Comparison of ENCODE assay signal across 1 cellular context in the genomic region with DNA sequence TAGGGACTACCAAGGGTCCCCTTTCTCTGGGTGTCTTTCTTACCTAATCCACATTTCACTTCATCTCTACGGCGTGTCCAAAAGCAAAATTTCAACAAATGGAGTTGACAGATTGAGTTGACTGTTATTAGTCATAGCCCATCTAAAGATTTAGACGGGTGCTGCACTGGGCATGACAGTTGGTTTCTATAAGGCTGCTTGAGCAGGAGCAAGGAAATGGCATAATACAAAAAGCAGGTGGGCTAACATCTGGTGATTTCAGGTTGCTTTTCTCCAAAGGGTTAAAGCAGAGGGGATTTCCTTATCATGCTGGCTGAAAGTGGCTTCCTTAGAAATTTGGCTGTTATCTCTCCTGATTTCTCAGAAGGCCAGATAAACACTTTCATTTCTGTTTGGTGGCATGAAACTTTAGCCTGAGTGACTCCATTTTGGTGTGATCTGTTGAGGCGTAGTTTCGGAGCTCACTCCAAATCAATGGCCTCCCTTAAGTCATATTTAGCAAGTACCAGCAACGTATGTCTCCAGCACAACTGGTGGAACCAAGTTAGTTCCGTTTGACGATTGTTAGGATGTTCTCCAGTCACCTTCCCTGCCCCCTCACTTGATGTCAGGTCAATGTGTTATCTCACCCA.
TF ChIP-seq lines count a peak whose summit lies in the region.

No MANE protein-coding gene starts in this region.

TF ChIP-seq in GM12878, 131 proteins besides CTCF, POLR2A, EP300 and RAD21:
- TF ChIP-seq, protein P1, sequence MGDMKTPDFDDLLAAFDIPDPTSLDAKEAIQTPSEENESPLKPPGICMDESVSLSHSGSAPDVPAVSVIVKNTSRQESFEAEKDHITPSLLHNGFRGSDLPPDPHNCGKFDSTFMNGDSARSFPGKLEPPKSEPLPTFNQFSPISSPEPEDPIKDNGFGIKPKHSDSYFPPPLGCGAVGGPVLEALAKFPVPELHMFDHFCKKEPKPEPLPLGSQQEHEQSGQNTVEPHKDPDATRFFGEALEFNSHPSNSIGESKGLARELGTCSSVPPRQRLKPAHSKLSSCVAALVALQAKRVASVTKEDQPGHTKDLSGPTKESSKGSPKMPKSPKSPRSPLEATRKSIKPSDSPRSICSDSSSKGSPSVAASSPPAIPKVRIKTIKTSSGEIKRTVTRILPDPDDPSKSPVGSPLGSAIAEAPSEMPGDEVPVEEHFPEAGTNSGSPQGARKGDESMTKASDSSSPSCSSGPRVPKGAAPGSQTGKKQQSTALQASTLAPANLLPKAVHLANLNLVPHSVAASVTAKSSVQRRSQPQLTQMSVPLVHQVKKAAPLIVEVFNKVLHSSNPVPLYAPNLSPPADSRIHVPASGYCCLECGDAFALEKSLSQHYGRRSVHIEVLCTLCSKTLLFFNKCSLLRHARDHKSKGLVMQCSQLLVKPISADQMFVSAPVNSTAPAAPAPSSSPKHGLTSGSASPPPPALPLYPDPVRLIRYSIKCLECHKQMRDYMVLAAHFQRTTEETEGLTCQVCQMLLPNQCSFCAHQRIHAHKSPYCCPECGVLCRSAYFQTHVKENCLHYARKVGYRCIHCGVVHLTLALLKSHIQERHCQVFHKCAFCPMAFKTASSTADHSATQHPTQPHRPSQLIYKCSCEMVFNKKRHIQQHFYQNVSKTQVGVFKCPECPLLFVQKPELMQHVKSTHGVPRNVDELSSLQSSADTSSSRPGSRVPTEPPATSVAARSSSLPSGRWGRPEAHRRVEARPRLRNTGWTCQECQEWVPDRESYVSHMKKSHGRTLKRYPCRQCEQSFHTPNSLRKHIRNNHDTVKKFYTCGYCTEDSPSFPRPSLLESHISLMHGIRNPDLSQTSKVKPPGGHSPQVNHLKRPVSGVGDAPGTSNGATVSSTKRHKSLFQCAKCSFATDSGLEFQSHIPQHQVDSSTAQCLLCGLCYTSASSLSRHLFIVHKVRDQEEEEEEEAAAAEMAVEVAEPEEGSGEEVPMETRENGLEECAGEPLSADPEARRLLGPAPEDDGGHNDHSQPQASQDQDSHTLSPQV (IDR thresholded peaks at IDR 0.05), result peak; percentile 86
- peak; percentile 72; the same call in 1 of the 2 replicates for TF ChIP-seq FOXM1 (IDR thresholded peaks at IDR 0.05; ENCODE audit: low read depth, low read length)
- no peak for TF ChIP-seq KLF5 (IDR thresholded peaks at IDR 0.05; ENCODE audit: partially characterized antibody)
- TF ChIP-seq EED (IDR thresholded peaks at IDR 0.05; ENCODE audit: low read depth), result peak; percentile 76
- TF ChIP-seq JUNB (IDR thresholded peaks at IDR 0.05), result peak; percentile 72
- no peak for TF ChIP-seq MXI1 (IDR thresholded peaks at IDR 0.05; ENCODE audit: low read depth, low read length)
- TF ChIP-seq, protein P2, sequence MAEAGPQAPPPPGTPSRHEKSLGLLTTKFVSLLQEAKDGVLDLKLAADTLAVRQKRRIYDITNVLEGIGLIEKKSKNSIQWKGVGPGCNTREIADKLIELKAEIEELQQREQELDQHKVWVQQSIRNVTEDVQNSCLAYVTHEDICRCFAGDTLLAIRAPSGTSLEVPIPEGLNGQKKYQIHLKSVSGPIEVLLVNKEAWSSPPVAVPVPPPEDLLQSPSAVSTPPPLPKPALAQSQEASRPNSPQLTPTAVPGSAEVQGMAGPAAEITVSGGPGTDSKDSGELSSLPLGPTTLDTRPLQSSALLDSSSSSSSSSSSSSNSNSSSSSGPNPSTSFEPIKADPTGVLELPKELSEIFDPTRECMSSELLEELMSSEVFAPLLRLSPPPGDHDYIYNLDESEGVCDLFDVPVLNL (IDR thresholded peaks at IDR 0.05; ENCODE audit: low read depth, low read length), result no peak
- TF ChIP-seq TCF3 (IDR thresholded peaks at IDR 0.05; ENCODE audit: borderline replicate concordance, insufficient read depth, low read depth, low read length), result 0 out of 2 replicates have a peak, but pooled peaks have one; percentile 51
- peak; percentile 73; the same call in 1 of the 2 replicates for TF ChIP-seq TCF12 (IDR thresholded peaks at IDR 0.05; ENCODE audit: low read depth, low read length)
- TF ChIP-seq, protein P3, sequence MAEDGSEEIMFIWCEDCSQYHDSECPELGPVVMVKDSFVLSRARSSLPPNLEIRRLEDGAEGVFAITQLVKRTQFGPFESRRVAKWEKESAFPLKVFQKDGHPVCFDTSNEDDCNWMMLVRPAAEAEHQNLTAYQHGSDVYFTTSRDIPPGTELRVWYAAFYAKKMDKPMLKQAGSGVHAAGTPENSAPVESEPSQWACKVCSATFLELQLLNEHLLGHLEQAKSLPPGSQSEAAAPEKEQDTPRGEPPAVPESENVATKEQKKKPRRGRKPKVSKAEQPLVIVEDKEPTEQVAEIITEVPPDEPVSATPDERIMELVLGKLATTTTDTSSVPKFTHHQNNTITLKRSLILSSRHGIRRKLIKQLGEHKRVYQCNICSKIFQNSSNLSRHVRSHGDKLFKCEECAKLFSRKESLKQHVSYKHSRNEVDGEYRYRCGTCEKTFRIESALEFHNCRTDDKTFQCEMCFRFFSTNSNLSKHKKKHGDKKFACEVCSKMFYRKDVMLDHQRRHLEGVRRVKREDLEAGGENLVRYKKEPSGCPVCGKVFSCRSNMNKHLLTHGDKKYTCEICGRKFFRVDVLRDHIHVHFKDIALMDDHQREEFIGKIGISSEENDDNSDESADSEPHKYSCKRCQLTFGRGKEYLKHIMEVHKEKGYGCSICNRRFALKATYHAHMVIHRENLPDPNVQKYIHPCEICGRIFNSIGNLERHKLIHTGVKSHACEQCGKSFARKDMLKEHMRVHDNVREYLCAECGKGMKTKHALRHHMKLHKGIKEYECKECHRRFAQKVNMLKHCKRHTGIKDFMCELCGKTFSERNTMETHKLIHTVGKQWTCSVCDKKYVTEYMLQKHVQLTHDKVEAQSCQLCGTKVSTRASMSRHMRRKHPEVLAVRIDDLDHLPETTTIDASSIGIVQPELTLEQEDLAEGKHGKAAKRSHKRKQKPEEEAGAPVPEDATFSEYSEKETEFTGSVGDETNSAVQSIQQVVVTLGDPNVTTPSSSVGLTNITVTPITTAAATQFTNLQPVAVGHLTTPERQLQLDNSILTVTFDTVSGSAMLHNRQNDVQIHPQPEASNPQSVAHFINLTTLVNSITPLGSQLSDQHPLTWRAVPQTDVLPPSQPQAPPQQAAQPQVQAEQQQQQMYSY (CRISPR knock-in tag; IDR thresholded peaks at IDR 0.05), result peak; percentile 71; the same call in 1 of the 2 replicates
- peak; percentile 74; the same call in 1 of the 2 replicates for TF ChIP-seq NFIC (IDR thresholded peaks at IDR 0.05; ENCODE audit: low read depth, low read length)
- peak; percentile 45; the same call in 1 of the 2 replicates for TF ChIP-seq RUNX3 (IDR thresholded peaks at IDR 0.05; ENCODE audit: low read length)
- no peak for TF ChIP-seq SMARCA5 (IDR thresholded peaks at IDR 0.05)
- TF ChIP-seq, protein P4, sequence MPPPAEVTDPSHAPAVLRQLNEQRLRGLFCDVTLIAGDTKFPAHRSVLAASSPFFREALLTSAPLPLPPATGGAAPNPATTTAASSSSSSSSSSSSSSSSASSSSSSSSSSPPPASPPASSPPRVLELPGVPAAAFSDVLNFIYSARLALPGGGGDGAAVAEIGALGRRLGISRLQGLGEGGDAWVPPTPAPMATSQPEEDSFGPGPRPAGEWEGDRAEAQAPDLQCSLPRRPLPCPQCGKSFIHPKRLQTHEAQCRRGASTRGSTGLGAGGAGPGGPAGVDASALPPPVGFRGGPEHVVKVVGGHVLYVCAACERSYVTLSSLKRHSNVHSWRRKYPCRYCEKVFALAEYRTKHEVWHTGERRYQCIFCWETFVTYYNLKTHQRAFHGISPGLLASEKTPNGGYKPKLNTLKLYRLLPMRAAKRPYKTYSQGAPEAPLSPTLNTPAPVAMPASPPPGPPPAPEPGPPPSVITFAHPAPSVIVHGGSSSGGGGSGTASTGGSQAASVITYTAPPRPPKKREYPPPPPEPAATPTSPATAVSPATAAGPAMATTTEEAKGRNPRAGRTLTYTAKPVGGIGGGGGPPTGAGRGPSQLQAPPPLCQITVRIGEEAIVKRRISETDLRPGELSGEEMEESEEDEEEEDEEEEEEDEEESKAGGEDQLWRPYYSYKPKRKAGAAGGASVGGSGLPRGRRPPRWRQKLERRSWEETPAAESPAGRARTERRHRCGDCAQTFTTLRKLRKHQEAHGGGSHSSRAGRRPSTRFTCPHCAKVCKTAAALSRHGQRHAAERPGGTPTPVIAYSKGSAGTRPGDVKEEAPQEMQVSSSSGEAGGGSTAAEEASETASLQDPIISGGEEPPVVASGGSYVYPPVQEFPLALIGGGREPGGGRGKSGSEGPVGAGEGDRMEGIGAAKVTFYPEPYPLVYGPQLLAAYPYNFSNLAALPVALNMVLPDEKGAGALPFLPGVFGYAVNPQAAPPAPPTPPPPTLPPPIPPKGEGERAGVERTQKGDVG (CRISPR knock-in tag; IDR thresholded peaks at IDR 0.05), result 0 out of 2 replicates have a peak, but pooled peaks have one; percentile 69
- TF ChIP-seq BACH1 (IDR thresholded peaks at IDR 0.05; ENCODE audit: borderline replicate concordance), result no peak
- no peak for TF ChIP-seq ZNF24 (IDR thresholded peaks at IDR 0.05)
- 0 out of 4 replicates have a peak, but pooled peaks of 1 of the 2 experiments have one; percentile 55 for TF ChIP-seq ETV6 (conservative IDR thresholded peaks at IDR 0.05 in 1 of 2, IDR thresholded peaks at IDR 0.05 in 1 of 2; ENCODE audit: borderline replicate concordance in 1 of 2, low read depth in 1 of 2)
- no peak for TF ChIP-seq POLR2AphosphoS2 (IDR thresholded peaks at IDR 0.05; ENCODE audit: low read depth, low read length)
- TF ChIP-seq NR2F1 (conservative IDR thresholded peaks at IDR 0.05), result no peak
- peak; percentile 54; the same call in 1 of the 2 replicates for TF ChIP-seq YY1 (IDR thresholded peaks at IDR 0.05; ENCODE audit: low read depth, low read length)
- peak; percentile 28; the same call in 1 of the 2 replicates for TF ChIP-seq CREB1 (IDR thresholded peaks at IDR 0.05; ENCODE audit: low read depth)
- TF ChIP-seq, protein P5, sequence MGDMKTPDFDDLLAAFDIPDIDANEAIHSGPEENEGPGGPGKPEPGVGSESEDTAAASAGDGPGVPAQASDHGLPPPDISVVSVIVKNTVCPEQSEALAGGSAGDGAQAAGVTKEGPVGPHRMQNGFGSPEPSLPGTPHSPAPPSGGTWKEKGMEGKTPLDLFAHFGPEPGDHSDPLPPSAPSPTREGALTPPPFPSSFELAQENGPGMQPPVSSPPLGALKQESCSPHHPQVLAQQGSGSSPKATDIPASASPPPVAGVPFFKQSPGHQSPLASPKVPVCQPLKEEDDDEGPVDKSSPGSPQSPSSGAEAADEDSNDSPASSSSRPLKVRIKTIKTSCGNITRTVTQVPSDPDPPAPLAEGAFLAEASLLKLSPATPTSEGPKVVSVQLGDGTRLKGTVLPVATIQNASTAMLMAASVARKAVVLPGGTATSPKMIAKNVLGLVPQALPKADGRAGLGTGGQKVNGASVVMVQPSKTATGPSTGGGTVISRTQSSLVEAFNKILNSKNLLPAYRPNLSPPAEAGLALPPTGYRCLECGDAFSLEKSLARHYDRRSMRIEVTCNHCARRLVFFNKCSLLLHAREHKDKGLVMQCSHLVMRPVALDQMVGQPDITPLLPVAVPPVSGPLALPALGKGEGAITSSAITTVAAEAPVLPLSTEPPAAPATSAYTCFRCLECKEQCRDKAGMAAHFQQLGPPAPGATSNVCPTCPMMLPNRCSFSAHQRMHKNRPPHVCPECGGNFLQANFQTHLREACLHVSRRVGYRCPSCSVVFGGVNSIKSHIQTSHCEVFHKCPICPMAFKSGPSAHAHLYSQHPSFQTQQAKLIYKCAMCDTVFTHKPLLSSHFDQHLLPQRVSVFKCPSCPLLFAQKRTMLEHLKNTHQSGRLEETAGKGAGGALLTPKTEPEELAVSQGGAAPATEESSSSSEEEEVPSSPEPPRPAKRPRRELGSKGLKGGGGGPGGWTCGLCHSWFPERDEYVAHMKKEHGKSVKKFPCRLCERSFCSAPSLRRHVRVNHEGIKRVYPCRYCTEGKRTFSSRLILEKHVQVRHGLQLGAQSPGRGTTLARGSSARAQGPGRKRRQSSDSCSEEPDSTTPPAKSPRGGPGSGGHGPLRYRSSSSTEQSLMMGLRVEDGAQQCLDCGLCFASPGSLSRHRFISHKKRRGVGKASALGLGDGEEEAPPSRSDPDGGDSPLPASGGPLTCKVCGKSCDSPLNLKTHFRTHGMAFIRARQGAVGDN (IDR thresholded peaks at IDR 0.05), result peak; percentile 84
